Comparison of ENCODE assay signal across 1 cellular context in the genomic region with DNA sequence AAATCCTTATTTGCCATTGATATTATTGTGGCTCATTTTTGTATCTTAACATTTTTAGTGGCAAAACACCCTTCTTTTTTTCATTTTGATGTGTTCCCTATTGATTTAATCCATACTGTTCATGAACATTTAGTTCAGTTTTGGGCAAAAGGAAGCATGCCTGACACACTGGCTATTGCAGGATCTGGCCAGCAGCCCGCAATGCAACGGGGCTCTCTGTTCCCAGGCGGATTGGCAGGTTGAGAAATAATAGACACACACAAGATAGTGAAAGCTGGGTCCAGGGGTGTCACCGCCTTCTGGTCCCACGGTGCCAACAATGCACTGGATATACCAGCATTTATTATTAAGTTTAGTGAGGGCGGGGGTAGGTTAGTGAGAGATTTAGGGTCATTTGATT. TPM values are rescaled to one million over a fixed set of nuclear protein-coding genes. Genes with fewer than 3 reads are reported as not detected.
"Had no signal": no experiment of that assay in that cellular context is flagged by ENCODE, and none has a peak within 500 bp of the region (broad histone marks: within the 10 kb centered on the region; RNA-seq: fewer than 3 reads in every experiment).

No MANE protein-coding gene starts in this region.

RNA-seq across cellular contexts. Expression of gene FAM47E, which starts 30.1 kb away (rescaled TPM):
- total RNA-seq: IMR-90 had no signal
